ENCODE assay signal across 8 cellular contexts in the genomic region with DNA sequence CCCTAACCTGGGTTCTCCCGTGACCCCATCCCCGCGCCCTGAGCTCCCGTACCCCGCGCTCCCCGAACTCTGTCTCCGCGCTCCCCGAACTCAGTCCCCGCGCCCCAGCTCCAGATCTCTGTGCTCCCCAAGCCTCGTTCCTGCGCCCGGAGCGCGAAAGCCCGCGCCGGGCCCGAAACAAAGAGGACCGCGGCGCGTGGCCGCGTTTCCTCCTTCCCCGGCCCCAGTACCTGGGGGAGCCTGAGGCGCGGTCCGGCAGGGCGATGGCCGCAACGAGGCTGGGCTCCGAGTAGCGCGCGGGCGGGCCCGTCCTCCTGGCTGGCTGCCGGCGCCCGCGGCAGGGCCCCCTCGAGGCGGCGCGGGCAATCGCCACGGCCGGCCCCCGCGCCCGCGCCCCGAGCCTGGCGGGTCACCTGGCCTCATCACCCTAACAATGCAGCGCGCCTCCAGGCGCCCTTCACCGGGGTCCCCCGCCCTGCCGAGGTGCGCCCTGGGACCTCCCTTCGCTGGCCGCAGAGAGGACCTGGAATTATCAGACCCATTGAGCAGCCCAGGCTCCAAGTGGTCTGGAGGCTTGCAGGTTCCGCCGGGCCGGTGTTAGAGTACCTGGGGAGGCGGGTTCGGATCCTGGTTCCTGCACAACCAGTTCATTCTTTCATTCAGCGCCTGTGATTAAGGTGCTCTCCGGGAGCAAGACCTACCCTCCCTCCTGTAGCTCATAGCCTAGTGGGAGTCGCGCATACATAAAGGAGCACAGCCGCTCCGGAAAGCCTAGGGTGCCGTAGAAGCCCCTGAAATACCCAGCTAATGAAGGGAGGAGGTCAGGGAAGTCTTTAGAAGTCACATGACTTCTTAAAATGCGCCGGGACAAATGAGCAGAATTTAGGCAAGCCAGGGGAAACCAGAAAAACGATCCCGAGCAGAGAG. TPM values are rescaled to one million over a fixed set of nuclear protein-coding genes. Genes with fewer than 3 reads are reported as not detected.
DNase-seq lines count a peak whose midpoint lies in the region; ATAC-seq and TF ChIP-seq lines count a peak whose summit lies in the region.

A gene (minus strand): TSS at position 291 of the 927 bp plus-strand sequence. CDS start 142,475 bp downstream, outside the sequence.

- no peaks in the 10 kb centered on the region for H3K9me3 ChIP-seq in body of pancreas
- no peaks in the 10 kb centered on the region for H3K9me3 ChIP-seq in spleen

- no peak for TF ChIP-seq CTCF in AG04449 (IDR thresholded peaks at IDR 0.05; ENCODE audit: insufficient read depth, low read length, missing control alignments)
- peak in 3 of 7 experiments; percentile 19 to 65 (median 57) for TF ChIP-seq CTCF in body of pancreas (IDR thresholded peaks at IDR 0.05)
- peak in 6 of 11 experiments; percentile 19 to 50 (median 36) for TF ChIP-seq CTCF in spleen (IDR thresholded peaks at IDR 0.05 in 8 of 11, conservative IDR thresholded peaks at IDR 0.05 in 3 of 11)

- DNase-seq in AG04449 (ENCODE audit: low read depth, low spot score) = no peak
- peak; percentile 68 for DNase-seq in HuH-7 (ENCODE audit: low spot score)
- peak; percentile 56 to 73 (median 62) for DNase-seq in body of pancreas
- DNase-seq in iris pigment epithelial cell (ENCODE audit: low read depth) = peak; percentile 58
- DNase-seq in spleen = peak; percentile 86
- DNase-seq in middle frontal gyrus (ENCODE audit: extremely low spot score, low spot score) = no peak
- no peak for DNase-seq in T-helper 2 cell

- POLR2A ChIA-PET in AG04449 (lab: Yijun Ruan, JAX) = interaction anchor here (1.2 kb wide), 1 partner anchor 29 kb away, joined by 3 read pairs; no protein-coding TSS in a partner anchor

- H3K27ac ChIP-seq in body of pancreas (peak within 1 kb of the TSS; percentile 79 to 95 (median 92)), spleen (peak within 1 kb of the TSS; percentile 70 to 93 (median 90))

- H3K36me3 ChIP-seq in body of pancreas (replicated peaks in 1 of 2; ENCODE audit: insufficient read depth in 1 of 2, low read depth in 2 of 2) (no peaks in the 10 kb centered on the region), spleen (no peaks in the 10 kb centered on the region)

- intact Hi-C loops in body of pancreas (cut with DNase I) (no loop called here), spleen (cut with DNase I; ENCODE audit: low total_unique reads) (no loop called here)

- WGBS in body of pancreas, 2 donors = 10 to 24% methylated on average over 38 to 81 of the region's 82 CpGs
- WGBS in spleen, 5 donors = 8 to 13% (median 9%) methylated on average over 53 to 82 of the region's 82 CpGs

- ATAC-seq in body of pancreas (peak; percentile 74), GM19324 (IDR thresholded peaks at IDR 0.05; ENCODE audit: low FRiP score, unreplicated experiment) (no peak)

- TF ChIP-seq POLR2A in body of pancreas (IDR thresholded peaks at IDR 0.05) = peak in 2 of 3 donors; percentile 52 to 61
- no peak for TF ChIP-seq POLR2A in spleen (IDR thresholded peaks at IDR 0.05)

- peaks cover 53% of the 10 kb centered on the region for H3K4me1 ChIP-seq in body of pancreas
- peaks cover 31 to 84% (median 61%) of the 10 kb centered on the region in 6 donors for H3K4me1 ChIP-seq in spleen

- peak within 1 kb of the TSS; percentile 82 for H3K4me3 ChIP-seq in AG04449 (ENCODE audit: low read depth, low read length)
- H3K4me3 ChIP-seq in body of pancreas = peak within 1 kb of the TSS; percentile 68 to 76
- peak within 1 kb of the TSS; percentile 50 to 86 (median 60) for H3K4me3 ChIP-seq in spleen

- no peaks in the 10 kb centered on the region for H3K27me3 ChIP-seq in body of pancreas
- H3K27me3 ChIP-seq in spleen (replicated peaks in 1 of 7) = peaks cover 0 to 26% (median 0%) of the 10 kb centered on the region in 7 donors

- CTCF ChIA-PET in AG04449 (lab: Yijun Ruan, JAX) = interaction anchor here (0.6 to 3.3 kb wide), 10 partner anchors 8 to 528 kb away, joined by 3 to 11 read pairs (median 3); no protein-coding TSS in a partner anchor

RNA-seq across cellular contexts. Expression of the gene that starts here (rescaled TPM):
- 100 to 1,000 TPM; 100 to 265 TPM for total RNA-seq in body of pancreas
- 100 to 1,000 TPM; 122 to 247 (median 152) TPM for total RNA-seq in spleen
- 10 to 100 TPM; 17.7 to 31.4 (median 20.9) TPM for polyA plus RNA-seq in spleen

Comparison
In these comparisons a context has a peak if more than half of its experiments do, and no peak if none do; other contexts are left out.
1. DNase-seq: peak in HuH-7 (single experiment), body of pancreas (4 of 4), iris pigment epithelial cell (single experiment) and spleen (single experiment); none in AG04449 (single experiment), middle frontal gyrus (single experiment) and T-helper 2 cell (0 of 5).
2. POLR2A ChIP-seq: peak in body of pancreas (2 of 3); none in spleen (0 of 3).
3. Peak in every context shown above with its lines, with median percentiles within 50 percentile points of each other: H3K4me3 ChIP-seq.